ENCODE assay signal across 8 cellular contexts in genomic region chr4:62709618-62710252, GRCh38.
DNase-seq lines count a peak whose midpoint lies in the region; ATAC-seq, FAIRE-seq and TF ChIP-seq lines count a peak whose summit lies in the region.

No MANE protein-coding gene starts in this region.

- H3K4me1 ChIP-seq in left ventricle myocardium inferior (peaks cover 4% of the 10 kb centered on the region), suprapubic skin (peaks cover 4% of the 10 kb centered on the region)

- intact Hi-C loops in left ventricle myocardium inferior (cut with micrococcal nuclease) = no loop called here

- ATAC-seq in GM18517 (IDR thresholded peaks at IDR 0.05; ENCODE audit: unreplicated experiment) (peak; percentile 46), GM18505 (IDR thresholded peaks at IDR 0.05; ENCODE audit: unreplicated experiment) (no peak), GM18511 (IDR thresholded peaks at IDR 0.05; ENCODE audit: unreplicated experiment) (no peak)

- peak; percentile 89 for FAIRE-seq in TTC549 (lab: Jason Lieb, UNC)

- H3K36me3 ChIP-seq in left ventricle myocardium inferior = no peaks in the 10 kb centered on the region
- no peaks in the 10 kb centered on the region for H3K36me3 ChIP-seq in suprapubic skin

- H3K27me3 ChIP-seq in left ventricle myocardium inferior (ENCODE audit: low read depth) (no peaks in the 10 kb centered on the region), suprapubic skin (no peaks in the 10 kb centered on the region)

- no peak for TF ChIP-seq POLR2A in suprapubic skin (IDR thresholded peaks at IDR 0.05)
- TF ChIP-seq POLR2A in GM18505 (IDR thresholded peaks at IDR 0.05; ENCODE audit: borderline replicate concordance, extremely low read depth, insufficient read depth, insufficient read length) = no peak

- DNase-seq in NAMALWA (ENCODE audit: low spot score) (peak; percentile 68), left ventricle myocardium inferior (no peak), suprapubic skin (ENCODE audit: low spot score in 2 of 2) (no peak)
- no peak for DNase-seq in stimulated activated CD8-positive, alpha-beta memory T cell treated with anti-CD3 and anti-CD28 coated beads, Interleukin-4, amount 100 ng/mL, for 48 hours

- H3K27ac ChIP-seq in left ventricle myocardium inferior (replicated peaks) = no peak overlapping the region
- no peak overlapping the region for H3K27ac ChIP-seq in suprapubic skin

- WGBS in suprapubic skin = 45% methylated on average over 3 of the region's 3 CpGs

- no peak for TF ChIP-seq EP300 in suprapubic skin (IDR thresholded peaks at IDR 0.05)

- H3K9me3 ChIP-seq in left ventricle myocardium inferior (replicated peaks) (no peaks in the 10 kb centered on the region), suprapubic skin (no peaks in the 10 kb centered on the region)

- peak; percentile 72 for TF ChIP-seq CTCF in left ventricle myocardium inferior (IDR thresholded peaks at IDR 0.05; ENCODE audit: borderline replicate concordance)
- peak; percentile 15 to 30 for TF ChIP-seq CTCF in suprapubic skin (IDR thresholded peaks at IDR 0.05)

- H3K4me3 ChIP-seq in left ventricle myocardium inferior (peak overlapping the region; percentile 50), suprapubic skin (no peak overlapping the region)
